9 cellular contexts compared by ENCODE assay signal in genomic region chr1:42680921-42681683, GRCh38. TPM values are rescaled to one million over a fixed set of nuclear protein-coding genes. Genes with fewer than 3 reads are reported as not detected.
DNase-seq lines count a peak whose midpoint lies in the region; ATAC-seq, FAIRE-seq and TF ChIP-seq lines count a peak whose summit lies in the region.
"Had no signal": no experiment of that assay in that cellular context is flagged by ENCODE, and none has a peak within 500 bp of the region (broad histone marks: within the 10 kb centered on the region; RNA-seq: fewer than 3 reads in every experiment).

No MANE protein-coding gene starts in this region.

- peaks cover 30 to 53% of the 10 kb centered on the region in 2 experiments for H3K79me2 ChIP-seq in H1 (ENCODE audit: control insufficient read depth in 1 of 2, insufficient read depth in 2 of 2, low read length in 2 of 2)

- 0 out of 2 replicates have a peak overlapping the region, but pooled peaks have one; percentile 20 for H2AFZ ChIP-seq in H1 (ENCODE audit: low read length)

- H3K14ac ChIP-seq in H1 (ENCODE audit: insufficient read length): no peak overlapping the region

- TF ChIP-seq EP300 in H1 (IDR thresholded peaks at IDR 0.05; ENCODE audit: borderline replicate concordance in 1 of 2, low read depth in 2 of 2, low read length in 2 of 2): no peak

- H4K8ac ChIP-seq in H1 (ENCODE audit: extremely low read depth, insufficient read depth, low read length): no peak overlapping the region

- H3K27ac Mint-ChIP-seq in CD14-positive monocyte (peak overlapping the region; percentile 91 to 97 (median 96)), T-helper 17 cell (peak overlapping the region; percentile 95)

- H3K27ac ChIP-seq in H1 (ENCODE audit: low read depth, low read length): peak overlapping the region; percentile 89; the same call in 1 of the 2 replicates
- peak overlapping the region; percentile 86 for H3K27ac ChIP-seq in muscle layer of duodenum (ENCODE audit: low read length)

- no peak overlapping the region for H2BK120ac ChIP-seq in H1 (replicated peaks; ENCODE audit: low read depth, low read length)

- H3K18ac ChIP-seq in H1 (ENCODE audit: extremely low read depth, low read length): peak overlapping the region; percentile 66; the same call in 1 of the 2 replicates

- no peaks in the 10 kb centered on the region; the same call in 1 of the 2 replicates for H3K79me1 ChIP-seq in H1 (ENCODE audit: low read depth, low read length)

- no peak overlapping the region for H2BK12ac ChIP-seq in H1 (ENCODE audit: low read depth, low read length)

- peak in 1 of 2 experiments; percentile 12; a peak in 1 of 3 replicates for TF ChIP-seq POLR2A in H1 (IDR thresholded peaks at IDR 0.05; ENCODE audit: control extremely low read depth in 1 of 2, low read depth in 2 of 2, low read length in 2 of 2)

- H3K27me3 ChIP-seq in H1 (replicated peaks in 1 of 4; ENCODE audit: control insufficient read depth in 3 of 4, extremely low read depth in 1 of 4, insufficient read depth in 3 of 4, low read length in 3 of 4) (no peaks in the 10 kb centered on the region), muscle layer of duodenum (ENCODE audit: low read depth, low read length) (no peaks in the 10 kb centered on the region)

- peak overlapping the region; percentile 17 for H3K4ac ChIP-seq in H1 (replicated peaks; ENCODE audit: insufficient read length, low read depth, low read length)

- TF ChIP-seq CTCF in CD14-positive monocyte (IDR thresholded peaks at IDR 0.05): no peak
- TF ChIP-seq CTCF in HFF-Myc (IDR thresholded peaks at IDR 0.05; ENCODE audit: low read depth, low read length, missing control alignments): no peak
- no peak for TF ChIP-seq CTCF in H1 (IDR thresholded peaks at IDR 0.05; ENCODE audit: control extremely low read depth in 1 of 3, insufficient read depth in 1 of 3, low read depth in 1 of 3, low read length in 3 of 3)

- intact Hi-C loops in CD14-positive monocyte (cut with micrococcal nuclease): loop anchor here (5.0 to 10.0 kb wide), 3 partner anchors 164 to 346 kb away; partner anchors contain the start of genes FOXJ3 (in 1 of the 2), PPCS (in 1 of the 2), ZMYND12 (in 1 of the 2) and ZNF691 (in 1 of the 2)

- H3K9me3 ChIP-seq in T-helper 17 cell (ENCODE audit: control insufficient read depth, low read length, poor library complexity, severe bottlenecking) (no peaks in the 10 kb centered on the region), H1 (ENCODE audit: insufficient read depth in 2 of 2, low read depth in 1 of 2, low read length in 1 of 2) (no peaks in the 10 kb centered on the region), muscle layer of duodenum (ENCODE audit: control insufficient read depth in 1 of 2, low read length in 2 of 2) (no peaks in the 10 kb centered on the region)

- POLR2A ChIA-PET in H1 (lab: Charles Lee; ENCODE audit: partially characterized antibody): interaction anchor here (0.7 to 7.3 kb wide), 10 partner anchors 10 to 256 kb away, joined by 3 to 94 read pairs (median 20); partner anchors contain the start of gene CLDN19

- H3K4me3 ChIP-seq in HFF-Myc (replicated peaks; ENCODE audit: low read depth, low read length) (peak overlapping the region; percentile 92), H1 (ENCODE audit: extremely low read depth in 1 of 4, insufficient read depth in 2 of 4, low read depth in 3 of 4, low read length in 4 of 4) (peak overlapping the region; percentile 83 to 97 (median 92)), muscle layer of duodenum (ENCODE audit: low read depth in 1 of 2, low read length in 2 of 2) (peak overlapping the region; percentile 81 to 82)

- DNase-seq in CD14-positive monocyte (ENCODE audit: low spot score): no peak
- DNase-seq in HFF-Myc (ENCODE audit: extremely low read depth, low read depth): no peak
- DNase-seq in T-helper 17 cell: no peak
- DNase-seq in H1 (ENCODE audit: low read depth in 1 of 2, low spot score in 2 of 2): no peak
- no peak for DNase-seq in CD1c-positive myeloid dendritic cell (ENCODE audit: extremely low spot score)

- peak overlapping the region; percentile 90 to 96 (median 92) for H3K9ac ChIP-seq in H1 (replicated peaks in 1 of 4; ENCODE audit: extremely low read depth in 1 of 4, low read depth in 3 of 4, low read length in 3 of 4)

- H3K4me1 ChIP-seq in H1 (replicated peaks in 1 of 4; ENCODE audit: control insufficient read depth in 3 of 4, insufficient read depth in 4 of 4, low read length in 3 of 4) (peaks cover 2 to 8% (median 4%) of the 10 kb centered on the region in 4 experiments; a peak in 5 of 7 replicates), muscle layer of duodenum (ENCODE audit: control insufficient read depth in 1 of 2, insufficient read depth in 2 of 2, low read length in 2 of 2) (peaks cover 15 to 39% of the 10 kb centered on the region in 2 donors)

- peaks cover 0 to 28% (median 4%) of the 10 kb centered on the region in 4 experiments; a peak in 6 of 8 replicates for H3K36me3 ChIP-seq in H1 (ENCODE audit: control insufficient read depth in 2 of 4, insufficient read depth in 4 of 4, low read length in 3 of 4)
- H3K36me3 ChIP-seq in muscle layer of duodenum (ENCODE audit: control insufficient read depth in 1 of 2, insufficient read depth in 2 of 2, low read length in 2 of 2): peaks cover 0 to 9% of the 10 kb centered on the region in 2 donors

- peak overlapping the region; percentile 84 to 100 for H3K4me2 ChIP-seq in H1 (ENCODE audit: insufficient read depth in 1 of 2, low read depth in 2 of 2, low read length in 2 of 2)

- H3K23me2 ChIP-seq in H1 (ENCODE audit: low read depth, low read length): peaks cover 16% of the 10 kb centered on the region

- FAIRE-seq in H1 (lab: Jason Lieb, UNC): no peak

- no peak overlapping the region for H3K23ac ChIP-seq in H1 (ENCODE audit: insufficient read length)

- no peaks in the 10 kb centered on the region for H3K27me3 Mint-ChIP-seq in CD14-positive monocyte (ENCODE audit: low read depth in 3 of 3)
- H3K27me3 Mint-ChIP-seq in T-helper 17 cell: no peaks in the 10 kb centered on the region

- 13% methylated on average over 18 of the region's 18 CpGs; no CpG with 5 or more reads in 1 of the 2 experiments for WGBS in H1 (ENCODE audit: extremely low coverage in 1 of 2, insufficient coverage in 1 of 2, insufficient read length in 1 of 2, insufficient replicate concordance in 2 of 2, low coverage in 1 of 2, low lambda C conversion rate in 2 of 2, missing lambda C conversion rate in 1 of 2), 2 experiments

- no peak for TF ChIP-seq RAD21 in H1 (IDR thresholded peaks at IDR 0.05 in 1 of 2, conservative IDR thresholded peaks at IDR 0.05 in 1 of 2; ENCODE audit: low read depth in 2 of 2, low read length in 2 of 2)

- no peaks in the 10 kb centered on the region for H3K9me3 Mint-ChIP-seq in CD14-positive monocyte

- H4K20me1 ChIP-seq in H1 (replicated peaks in 1 of 2; ENCODE audit: control insufficient read depth in 1 of 2, insufficient read depth in 2 of 2, low read length in 2 of 2): peaks cover 17 to 21% of the 10 kb centered on the region in 2 experiments

- H2BK15ac ChIP-seq in H1 (ENCODE audit: low read length): no peak overlapping the region

- H3K4me1 Mint-ChIP-seq in CD14-positive monocyte (peaks cover 42% of the 10 kb centered on the region), T-helper 17 cell (peaks cover 40% of the 10 kb centered on the region)

- H4K91ac ChIP-seq in H1 (replicated peaks; ENCODE audit: insufficient read length, low read length): peak overlapping the region; percentile 5

- H2BK5ac ChIP-seq in H1 (ENCODE audit: low read depth, low read length): peak overlapping the region; percentile 86

- peak overlapping the region; percentile 25; the same call in 1 of the 2 replicates for H2AK5ac ChIP-seq in H1 (ENCODE audit: low read depth, low read length)

- H3K4me3 Mint-ChIP-seq in CD14-positive monocyte: peak overlapping the region; percentile 91 to 94
- H3K4me3 Mint-ChIP-seq in T-helper 17 cell: peak overlapping the region; percentile 95

- H2BK20ac ChIP-seq in H1 (ENCODE audit: low read length): no peak overlapping the region

- CTCF ChIA-PET in H1 (lab: Charles Lee; ENCODE audit: partially characterized antibody): interaction anchor here (0.6 kb wide), 2 partner anchors 12 to 538 kb away, joined by 4 to 5 read pairs; no protein-coding TSS in a partner anchor

- no peak overlapping the region for H3K56ac ChIP-seq in H1 (replicated peaks; ENCODE audit: insufficient read length, low read depth, low read length)

- peak overlapping the region; percentile 12 for H4K5ac ChIP-seq in H1 (ENCODE audit: insufficient read length, low read depth, low read length)

- H3K36me3 Mint-ChIP-seq in CD14-positive monocyte (peaks cover 25 to 30% of the 10 kb centered on the region in 2 donors), T-helper 17 cell (ENCODE audit: low read depth) (peaks cover 12% of the 10 kb centered on the region)

- ATAC-seq in T-helper 17 cell (no peak), GM21717 (IDR thresholded peaks at IDR 0.05; ENCODE audit: unreplicated experiment) (no peak), GM18519 (IDR thresholded peaks at IDR 0.05; ENCODE audit: low FRiP score, unreplicated experiment) (no peak)

RNA-seq across cellular contexts. Expression of gene YBX1, which starts 1.1 kb away (rescaled TPM):
- 10 to 100 TPM; 65.7 to 70.2 TPM for polyA plus RNA-seq in CD14-positive monocyte
- 100 to 1,000 TPM; 340 to 372 TPM for total RNA-seq in T-helper 17 cell
- 1,219 and 1,248 TPM in 2 replicates for total RNA-seq in H1 (2021; fragmentation: NEBNext Ultra II Directional; extraction: Animal tissue kit (Norgen Biotek cat#: 25700))
- polyA plus RNA-seq in H1 (2011; rRNA removed): 438 and 476 TPM in 2 replicates
- 1,002 TPM for polyA plus RNA-seq in H1 (2011; cell fraction: cytosol; rRNA removed)
- polyA plus RNA-seq in H1 (2011; cell fraction: nucleus; rRNA removed): 864 TPM
- 1,144 to 1,314 TPM (median 1,258 TPM) in 4 replicates for polyA plus RNA-seq in H1 (2012, experiment 1 of 2)
- 645 TPM for polyA plus RNA-seq in H1 (2012, experiment 2 of 2)
- 1,303 TPM for polyA plus RNA-seq in H1 (2013, experiment 1 of 2)
- 1,245 TPM for polyA plus RNA-seq in H1 (2013, experiment 2 of 2)
- 230 and 291 TPM in 2 replicates for polyA minus RNA-seq in H1 (2011; rRNA and poly(A)+ RNA removed)
- 523 TPM for polyA minus RNA-seq in H1 (2011; cell fraction: cytosol; rRNA and poly(A)+ RNA removed)
- 554 TPM for polyA minus RNA-seq in H1 (2011; cell fraction: nucleus; rRNA and poly(A)+ RNA removed)

RNA-seq across cellular contexts. Expression of gene PPIH, which starts 22.9 kb away (rescaled TPM):
- polyA plus RNA-seq in CD14-positive monocyte: 10 to 100 TPM; 28.8 to 31.0 TPM
- total RNA-seq in T-helper 17 cell: 10 to 100 TPM; 31.1 to 39.2 TPM
- 72.8 and 78.1 TPM in 2 replicates for total RNA-seq in H1 (2021; fragmentation: NEBNext Ultra II Directional; extraction: Animal tissue kit (Norgen Biotek cat#: 25700))
- polyA plus RNA-seq in H1 (2011; rRNA removed): 62.2 and 91.5 TPM in 2 replicates
- 89.2 TPM for polyA plus RNA-seq in H1 (2011; cell fraction: cytosol; rRNA removed)
- 17.0 TPM for polyA plus RNA-seq in H1 (2011; cell fraction: nucleus; rRNA removed)
- 78.6 to 85.0 TPM (median 82.7 TPM) in 4 replicates for polyA plus RNA-seq in H1 (2012, experiment 1 of 2)
- 75.1 TPM for polyA plus RNA-seq in H1 (2012, experiment 2 of 2)
- 86.3 TPM for polyA plus RNA-seq in H1 (2013, experiment 1 of 2)
- polyA plus RNA-seq in H1 (2013, experiment 2 of 2): 89.0 TPM
- polyA minus RNA-seq in H1 (2011; rRNA and poly(A)+ RNA removed): 17.9 and 26.8 TPM in 2 replicates
- 18.9 TPM for polyA minus RNA-seq in H1 (2011; cell fraction: cytosol; rRNA and poly(A)+ RNA removed)
- 32.5 TPM for polyA minus RNA-seq in H1 (2011; cell fraction: nucleus; rRNA and poly(A)+ RNA removed)

RNA-seq across cellular contexts. Expression of gene CLDN19, which starts 58.9 kb away (rescaled TPM):
- polyA plus RNA-seq in CD14-positive monocyte (not detected), H1 (2011; rRNA removed) (17.2 and 27.8 TPM in 2 replicates)
- not detected for total RNA-seq in T-helper 17 cell
- total RNA-seq in H1 (2021; fragmentation: NEBNext Ultra II Directional; extraction: Animal tissue kit (Norgen Biotek cat#: 25700)): 9.7 and 12.1 TPM in 2 replicates
- 19.5 TPM for polyA plus RNA-seq in H1 (2011; cell fraction: cytosol; rRNA removed)
- polyA plus RNA-seq in H1 (2011; cell fraction: nucleus; rRNA removed): 22.5 TPM
- polyA plus RNA-seq in H1 (2012, experiment 1 of 2): 8.1 to 15.1 TPM (median 13.1 TPM) in 4 replicates
- polyA plus RNA-seq in H1 (2012, experiment 2 of 2): 11.9 TPM
- polyA plus RNA-seq in H1 (2013, experiment 1 of 2): 10.3 TPM
- polyA plus RNA-seq in H1 (2013, experiment 2 of 2): 11.9 TPM
- polyA minus RNA-seq in H1 (2011; rRNA and poly(A)+ RNA removed): 11.2 and 12.8 TPM in 2 replicates
- polyA minus RNA-seq in H1 (2011; cell fraction: cytosol; rRNA and poly(A)+ RNA removed): 9.9 TPM
- 10.9 TPM for polyA minus RNA-seq in H1 (2011; cell fraction: nucleus; rRNA and poly(A)+ RNA removed)
- total RNA-seq: T-helper 1 cell treated with Interleukin-12 subunit alpha and Interleukin-12 subunit beta and Interleukin-4 antibody, amounts not matched to agents 30 ng/mL and 1 ng/mL, for 36 hours had no signal

Comparison
In these comparisons a context has a peak if more than half of its experiments do, and no peak if none do; other contexts are left out.
1. RNA of gene CLDN19, which starts 58.9 kb away (total RNA-seq): 9.7 to 12.1 TPM in H1; not detected in T-helper 17 cell; every median in the first group is over 10 times any median in the second.
2. Peak in every context shown above with its lines, with median percentiles within 50 percentile points of each other: H3K4me3 ChIP-seq.